21 cellular contexts compared by ENCODE assay signal in genomic region chr20:3652646-3653596, GRCh38. TPM values are rescaled to one million over a fixed set of nuclear protein-coding genes. Genes with fewer than 3 reads are reported as not detected.
DNase-seq lines count a peak whose midpoint lies in the region; ATAC-seq and FAIRE-seq lines count a peak whose summit lies in the region.
"Had no signal": no experiment of that assay in that cellular context is flagged by ENCODE, and none has a peak within 500 bp of the region (broad histone marks: within the 10 kb centered on the region; RNA-seq: fewer than 3 reads in every experiment).

No MANE protein-coding gene starts in this region.

- no peak for FAIRE-seq in small intestine (lab: Jason Lieb, UNC)
- FAIRE-seq: bronchial epithelial cell, GM18507 had no signal

- no peaks in the 10 kb centered on the region for H3K27me3 ChIP-seq in small intestine (ENCODE audit: control insufficient read depth in 2 of 2, insufficient read depth in 2 of 2, low read length in 2 of 2)

- ATAC-seq in GM18498 (IDR thresholded peaks at IDR 0.05; ENCODE audit: unreplicated experiment), result no peak

- DNase-seq in activated CD8-positive, alpha-beta memory T cell treated with anti-CD3 and anti-CD28 coated beads for 24 hours, result peak; percentile 32
- DNase-seq in activated CD8-positive, alpha-beta memory T cell treated with anti-CD3 and anti-CD28 coated beads, Interleukin-2, amount 50 U/mL, for 4 hours, result no peak
- DNase-seq in NCI-H187 (lab: John Stamatoyannopoulos, UW) (peak; percentile 45 to 71), UCSD-AML1 (lab: John Stamatoyannopoulos, UW; ENCODE audit: unreplicated experiment) (peak; percentile 45), renal cortical epithelial cell (ENCODE audit: low read depth) (peak; percentile 73), small intestine (no peak)
- no peak for DNase-seq in stimulated activated naive CD4-positive, alpha-beta T cell treated with Interleukin-2 at 50 U/mL for 16 hours (lab: John Stamatoyannopoulos, UW)
- DNase-seq: activated naive CD8-positive, alpha-beta T cell treated with anti-CD3 and anti-CD28 coated beads for 36 hours; Calu3; effector CD4-positive, alpha-beta T cell; heart right ventricle; KG1; kidney glomerular epithelial cell; NCI-H1417 treated with DMSO at 0.1 percent for 48 hours had no signal

- no peak overlapping the region for H3K4me3 ChIP-seq in small intestine (ENCODE audit: low read depth in 1 of 2, low read length in 2 of 2)
- H3K4me3 ChIP-seq: heart right ventricle had no signal

- H3K4me1 ChIP-seq in small intestine (ENCODE audit: control insufficient read depth in 2 of 2, insufficient read depth in 1 of 2, low read depth in 1 of 2, low read length in 1 of 2), result no peaks in the 10 kb centered on the region
- H3K4me1 ChIP-seq: parathyroid adenoma had no signal

- H3K27ac ChIP-seq in small intestine (ENCODE audit: low read depth in 1 of 2, low read length in 1 of 2), result no peak overlapping the region
- H3K27ac ChIP-seq: parathyroid adenoma had no signal

- WGBS in small intestine, 3 donors, result 79 to 83% (median 82%) methylated on average over 10 of the region's 10 CpGs

- peaks cover 0 to 13% of the 10 kb centered on the region in 2 donors for H3K36me3 ChIP-seq in small intestine (ENCODE audit: control insufficient read depth in 2 of 2, insufficient read depth in 2 of 2, low read length in 2 of 2)

- H3K9me3 ChIP-seq in small intestine (ENCODE audit: control insufficient read depth, low read depth), result no peaks in the 10 kb centered on the region

RNA-seq across cellular contexts. Expression of gene GFRA4, which starts 10.3 kb away (rescaled TPM):
- total RNA-seq in renal cortical epithelial cell, result not detected in 2 replicates
- polyA plus RNA-seq in small intestine, result not detected
- total RNA-seq: activated naive CD8-positive, alpha-beta T cell treated with anti-CD3 and anti-CD28 coated beads for 36 hours; bronchial epithelial cell; Calu3; fibroblast of lung; heart right ventricle; mucosa of gallbladder had no signal
- polyA plus RNA-seq: AG04450, fibroblast of lung, heart right ventricle had no signal

RNA-seq across cellular contexts. Expression of gene ADAM33, which starts 28.9 kb away (rescaled TPM):
- total RNA-seq in renal cortical epithelial cell, result 0.10 TPM in 1 of 2 replicates, not detected in the other
- 10 to 100 TPM in 1 of 3 donors, under 1 TPM in 2; 0.22 to 10.9 (median 0.27) TPM for polyA plus RNA-seq in small intestine
- total RNA-seq: activated naive CD8-positive, alpha-beta T cell treated with anti-CD3 and anti-CD28 coated beads for 36 hours; Calu3 had no signal

RNA-seq across cellular contexts. Expression of gene SIGLEC1, which starts 59.5 kb away (rescaled TPM):
- total RNA-seq in renal cortical epithelial cell, result not detected in 2 replicates
- polyA plus RNA-seq in small intestine, result 1 to 10 TPM in 2 of 3 donors, under 1 TPM in 1; 0.22 to 6.3 (median 1.1) TPM
- total RNA-seq: activated naive CD8-positive, alpha-beta T cell treated with anti-CD3 and anti-CD28 coated beads for 36 hours; bronchial epithelial cell; Calu3; fibroblast of lung had no signal
- polyA plus RNA-seq: AG04450, fibroblast of lung had no signal

Comparison
In these comparisons a context has a peak if more than half of its experiments do, and no peak if none do; other contexts are left out.
1. DNase-seq: peak in activated CD8-positive, alpha-beta memory T cell treated with anti-CD3 and anti-CD28 coated beads for 24 hours (single experiment), NCI-H187 (2 of 2), UCSD-AML1 (single experiment) and renal cortical epithelial cell (single experiment); none in activated CD8-positive, alpha-beta memory T cell treated with anti-CD3 and anti-CD28 coated beads, Interleukin-2, amount 50 U/mL, for 4 hours (single experiment), stimulated activated naive CD4-positive, alpha-beta T cell treated with Interleukin-2 at 50 U/mL for 16 hours (single experiment) and small intestine (single experiment).